In genomic region chr13:58587183-58587582, GRCh38 we compare ENCODE assay signal across 12 cellular contexts.
A peak's percentile ranks its signal among the peaks of the same experiment; 100 is the strongest.
DNase-seq lines count a peak whose midpoint lies in the region; ATAC-seq and TF ChIP-seq lines count a peak whose summit lies in the region.
"Had no signal": no experiment of that assay in that cellular context is flagged by ENCODE, and none has a peak within 500 bp of the region (broad histone marks: within the 10 kb centered on the region; RNA-seq: fewer than 3 reads in every experiment).

No MANE protein-coding gene starts in this region.

- peak overlapping the region; percentile 45 for H2AFZ ChIP-seq in SU-DHL-6 (ENCODE audit: low read depth, low read length, severe bottlenecking)

- H3K4me2 ChIP-seq in SU-DHL-6 (ENCODE audit: low read depth, low read length, poor library complexity, severe bottlenecking), result no peak overlapping the region

- no peaks in the 10 kb centered on the region for H4K20me1 ChIP-seq in SU-DHL-6 (ENCODE audit: low read depth, low read length)

- ATAC-seq in GM18873 (IDR thresholded peaks at IDR 0.05; ENCODE audit: low FRiP score, unreplicated experiment) (peak; percentile 87), GM21737 (IDR thresholded peaks at IDR 0.05; ENCODE audit: unreplicated experiment) (peak; percentile 95), HG03354 (IDR thresholded peaks at IDR 0.05; ENCODE audit: poor library complexity, severe bottlenecking, unreplicated experiment) (peak; percentile 100)

- TF ChIP-seq CTCF in SU-DHL-6 (IDR thresholded peaks at IDR 0.05; ENCODE audit: insufficient read depth, low read length, poor library complexity, severe bottlenecking), result no peak
- TF ChIP-seq CTCF in coronary artery (IDR thresholded peaks at IDR 0.05), result no peak

- no peak for DNase-seq in coronary artery (ENCODE audit: low spot score)
- DNase-seq in dermis blood vessel endothelial cell, result no peak
- no peak for DNase-seq in cortex of kidney (lab: John Stamatoyannopoulos, UW)
- DNase-seq in 8988T, result no peak
- DNase-seq: activated effector memory CD4-positive, alpha-beta T cell treated with anti-CD3 and anti-CD28 coated beads, Interleukin-2, amount 50 U/mL, for 16 hours; DND-41; NCI-H2171 treated with DMSO at 0.1 percent for 48 hours; T-helper 9 cell had no signal

- no peaks in the 10 kb centered on the region for H3K27me3 ChIP-seq in SU-DHL-6 (ENCODE audit: low read length)

- H3K9ac ChIP-seq in SU-DHL-6 (ENCODE audit: low read length), result no peak overlapping the region

- no peaks in the 10 kb centered on the region for H3K9me3 ChIP-seq in SU-DHL-6 (ENCODE audit: insufficient read depth, low read length)

- no peaks in the 10 kb centered on the region for H3K79me2 ChIP-seq in SU-DHL-6 (ENCODE audit: insufficient read depth, low read length)

- no peaks in the 10 kb centered on the region for H3F3A ChIP-seq in SU-DHL-6 (ENCODE audit: insufficient read depth)

- H3K27ac ChIP-seq in SU-DHL-6 (ENCODE audit: low read depth, low read length) (no peak overlapping the region), coronary artery (no peak overlapping the region)

- no peaks in the 10 kb centered on the region for H3K36me3 ChIP-seq in SU-DHL-6 (ENCODE audit: low read length)

- H3K4me3 ChIP-seq in SU-DHL-6 (ENCODE audit: insufficient read depth, low read length, poor library complexity, severe bottlenecking) (no peak overlapping the region), coronary artery (no peak overlapping the region)

- no peaks in the 10 kb centered on the region for H3K9me2 ChIP-seq in SU-DHL-6 (replicated peaks; ENCODE audit: insufficient read depth, low read length)
